ENCODE assay signal across 1 cellular context in genomic region chr4:48212165-48212564, GRCh38.
TF ChIP-seq lines count a peak whose summit lies in the region.

No MANE protein-coding gene starts in this region.

TF ChIP-seq in K562, 482 proteins besides CTCF, POLR2A, EP300 and RAD21 (continued from another document and continues in another):
- TF ChIP-seq CUX1 (CRISPR knock-in tag; IDR thresholded peaks at IDR 0.05) (no peak), E2F6 (IDR thresholded peaks at IDR 0.05; ENCODE audit: borderline replicate concordance in 1 of 2, extremely low read depth in 1 of 2, insufficient read depth in 1 of 2, insufficient read length in 1 of 2, low read depth in 1 of 2, low read length in 1 of 2, poor library complexity in 1 of 2, severe bottlenecking in 1 of 2) (no peak), LCOR (CRISPR knock-in tag; IDR thresholded peaks at IDR 0.05) (no peak), TGIF2 (CRISPR knock-in tag; IDR thresholded peaks at IDR 0.05) (no peak), NCOA2 (IDR thresholded peaks at IDR 0.05; ENCODE audit: partially characterized antibody in 2 of 2) (no peak), ZNF695 (CRISPR knock-in tag; IDR thresholded peaks at IDR 0.05) (no peak), SMARCB1 (IDR thresholded peaks at IDR 0.05; ENCODE audit: insufficient read length, low read depth) (peak; percentile 79), GTF2E2 (tag; IDR thresholded peaks at IDR 0.05) (no peak), NFXL1 (CRISPR knock-in tag; IDR thresholded peaks at IDR 0.05) (no peak), SMAD3 (CRISPR knock-in tag; conservative IDR thresholded peaks at IDR 0.05) (no peak), ESRRA (IDR thresholded peaks at IDR 0.05; ENCODE audit: borderline replicate concordance, low read depth) (peak; percentile 61; the same call in 1 of the 2 replicates), HMGXB4 (CRISPR knock-in tag; IDR thresholded peaks at IDR 0.05) (no peak), SRSF9 (IDR thresholded peaks at IDR 0.05; ENCODE audit: borderline replicate concordance, low read depth, low read length) (no peak), DNMT1 (IDR thresholded peaks at IDR 0.05) (no peak), ZNF589 (CRISPR knock-in tag; IDR thresholded peaks at IDR 0.05; ENCODE audit: low read depth) (0 out of 2 replicates have a peak, but pooled peaks have one; percentile 28), NCOA1 (IDR thresholded peaks at IDR 0.05; ENCODE audit: low read depth) (0 out of 2 replicates have a peak, but pooled peaks have one; percentile 42), HOMEZ (CRISPR knock-in tag; IDR thresholded peaks at IDR 0.05) (no peak), MTA3 (IDR thresholded peaks at IDR 0.05; ENCODE audit: borderline replicate concordance) (0 out of 2 replicates have a peak, but pooled peaks have one; percentile 47), NONO (IDR thresholded peaks at IDR 0.05; ENCODE audit: low read depth in 2 of 2, low read length in 1 of 2) (no peak; a peak in 1 of 4 replicates), C11orf30 (IDR thresholded peaks at IDR 0.05; ENCODE audit: low read depth) (no peak), HDAC2 (IDR thresholded peaks at IDR 0.05) (peak; percentile 39; the same call in 1 of the 2 replicates), NFE2L1 (tag; IDR thresholded peaks at IDR 0.05; ENCODE audit: borderline replicate concordance, low read depth) (no peak), NR1H2 (CRISPR knock-in tag; IDR thresholded peaks at IDR 0.05) (no peak), RAD51 (IDR thresholded peaks at IDR 0.05; ENCODE audit: borderline replicate concordance, low read depth) (no peak), KDM2B (CRISPR knock-in tag; IDR thresholded peaks at IDR 0.05) (no peak), ELK3 (CRISPR knock-in tag; IDR thresholded peaks at IDR 0.05) (no peak), ZNF232 (CRISPR knock-in tag; IDR thresholded peaks at IDR 0.05) (no peak), PHF20 (IDR thresholded peaks at IDR 0.05; ENCODE audit: partially characterized antibody) (no peak), GTF2B (IDR thresholded peaks at IDR 0.05; ENCODE audit: extremely low read depth, insufficient read length) (no peak), DMBX1 (CRISPR knock-in tag; IDR thresholded peaks at IDR 0.05; ENCODE audit: borderline replicate concordance) (no peak), PPARD (CRISPR knock-in tag; IDR thresholded peaks at IDR 0.05) (no peak), PURB (CRISPR knock-in tag; IDR thresholded peaks at IDR 0.05; ENCODE audit: low read depth) (no peak), ZNF354B (CRISPR knock-in tag; IDR thresholded peaks at IDR 0.05) (no peak), MGA (IDR thresholded peaks at IDR 0.05) (no peak), ZNF780A (CRISPR knock-in tag; IDR thresholded peaks at IDR 0.05) (no peak)
